15 cellular contexts compared by ENCODE assay signal in the genomic region with DNA sequence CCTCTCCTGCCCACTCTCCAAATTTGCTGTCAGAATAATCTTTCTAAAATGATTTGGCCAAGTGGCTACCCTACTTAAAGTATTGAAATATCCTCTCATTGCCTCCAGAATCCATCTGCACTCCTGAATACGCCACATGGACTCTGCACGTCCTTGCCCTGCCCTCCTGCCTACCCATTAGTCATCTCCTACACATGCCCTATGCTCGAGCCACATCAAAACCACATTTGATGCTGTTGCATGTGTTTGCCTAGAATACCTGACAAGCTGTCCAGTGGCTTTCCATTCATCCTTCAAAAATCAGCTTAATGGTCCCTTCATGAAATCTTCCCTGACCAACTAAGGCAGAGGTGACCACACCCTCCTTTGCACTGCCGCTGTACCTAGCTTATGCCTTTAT. TPM values are rescaled to one million over a fixed set of nuclear protein-coding genes. Genes with fewer than 3 reads are reported as not detected.
DNase-seq lines count a peak whose midpoint lies in the region; ATAC-seq, FAIRE-seq and TF ChIP-seq lines count a peak whose summit lies in the region.
"Had no signal": no experiment of that assay in that cellular context is flagged by ENCODE, and none has a peak within 500 bp of the region (broad histone marks: within the 10 kb centered on the region; RNA-seq: fewer than 3 reads in every experiment).

No MANE protein-coding gene starts in this region.

- TF ChIP-seq CTCF in CD14-positive monocyte (IDR thresholded peaks at IDR 0.05): no peak

- no peak overlapping the region for H3K4me3 Mint-ChIP-seq in CD14-positive monocyte
- no peak overlapping the region for H3K4me3 Mint-ChIP-seq in activated T-helper 1 cell treated with anti-CD3 and anti-CD28 coated beads, Interleukin-12 subunit alpha, Interleukin-12 subunit beta, Interleukin-2, Interleukin-4 antibody, amounts not matched to agents 30 ng/mL and 10 ng/mL and 1 ng/mL, durations not matched to agents 14 hours and 24 hours and 36 hours
- no peak overlapping the region for H3K4me3 Mint-ChIP-seq in memory B cell
- H3K4me3 Mint-ChIP-seq: activated naive CD4-positive, alpha-beta T cell treated with anti-CD3 and anti-CD28 coated beads, Interleukin-2, amount 10 ng/mL, durations not matched to agents 7 days and 5 days had no signal

- H3K27me3 Mint-ChIP-seq in CD14-positive monocyte (ENCODE audit: low read depth in 3 of 3): peaks cover 0 to 2% (median 0%) of the 10 kb centered on the region in 3 donors
- H3K27me3 Mint-ChIP-seq in activated T-helper 1 cell treated with anti-CD3 and anti-CD28 coated beads, Interleukin-12 subunit alpha, Interleukin-12 subunit beta, Interleukin-2, Interleukin-4 antibody, amounts not matched to agents 30 ng/mL and 10 ng/mL and 1 ng/mL, durations not matched to agents 14 hours and 24 hours and 36 hours (ENCODE audit: insufficient read depth): peaks cover 3% of the 10 kb centered on the region
- no peaks in the 10 kb centered on the region for H3K27me3 Mint-ChIP-seq in memory B cell
- H3K27me3 Mint-ChIP-seq: activated naive CD4-positive, alpha-beta T cell treated with anti-CD3 and anti-CD28 coated beads, Interleukin-2, amount 10 ng/mL, durations not matched to agents 7 days and 5 days had no signal

- H3K9me3 Mint-ChIP-seq in CD14-positive monocyte: no peaks in the 10 kb centered on the region
- no peaks in the 10 kb centered on the region for H3K9me3 Mint-ChIP-seq in activated T-helper 1 cell treated with anti-CD3 and anti-CD28 coated beads, Interleukin-12 subunit alpha, Interleukin-12 subunit beta, Interleukin-2, Interleukin-4 antibody, amounts not matched to agents 30 ng/mL and 10 ng/mL and 1 ng/mL, durations not matched to agents 14 hours and 24 hours and 36 hours
- H3K9me3 Mint-ChIP-seq in memory B cell: no peaks in the 10 kb centered on the region
- H3K9me3 Mint-ChIP-seq: activated naive CD4-positive, alpha-beta T cell treated with anti-CD3 and anti-CD28 coated beads, Interleukin-2, amount 10 ng/mL, durations not matched to agents 7 days and 5 days had no signal

- FAIRE-seq in GM12892 (lab: Jason Lieb, UNC): no peak

- H3K36me3 Mint-ChIP-seq in CD14-positive monocyte (peaks cover 15 to 20% of the 10 kb centered on the region in 2 donors), memory B cell (peaks cover 18% of the 10 kb centered on the region)
- H3K36me3 Mint-ChIP-seq in activated T-helper 1 cell treated with anti-CD3 and anti-CD28 coated beads, Interleukin-12 subunit alpha, Interleukin-12 subunit beta, Interleukin-2, Interleukin-4 antibody, amounts not matched to agents 30 ng/mL and 10 ng/mL and 1 ng/mL, durations not matched to agents 14 hours and 24 hours and 36 hours (ENCODE audit: low read depth): peaks cover 25% of the 10 kb centered on the region

- H3K27ac Mint-ChIP-seq in CD14-positive monocyte (peak overlapping the region in 5 of 7 donors; percentile 7 to 42 (median 10)), memory B cell (peak overlapping the region; percentile 42)
- peak overlapping the region; percentile 14 for H3K27ac Mint-ChIP-seq in activated T-helper 1 cell treated with anti-CD3 and anti-CD28 coated beads, Interleukin-12 subunit alpha, Interleukin-12 subunit beta, Interleukin-2, Interleukin-4 antibody, amounts not matched to agents 30 ng/mL and 10 ng/mL and 1 ng/mL, durations not matched to agents 14 hours and 24 hours and 36 hours
- H3K27ac Mint-ChIP-seq: activated naive CD4-positive, alpha-beta T cell treated with anti-CD3 and anti-CD28 coated beads, Interleukin-2, amount 10 ng/mL, durations not matched to agents 7 days and 5 days had no signal

- TF ChIP-seq POLR2A in GM12892 (IDR thresholded peaks at IDR 0.05; ENCODE audit: low read depth, low read length): no peak

- intact Hi-C loops in CD14-positive monocyte (cut with micrococcal nuclease): no loop called here
- intact Hi-C loops in activated T-helper 1 cell treated with anti-CD3 and anti-CD28 coated beads, Interleukin-12 subunit alpha, Interleukin-12 subunit beta, Interleukin-2, Interleukin-4 antibody, amounts not matched to agents 30 ng/mL and 10 ng/mL and 1 ng/mL, durations not matched to agents 14 hours and 24 hours and 36 hours (cut with micrococcal nuclease): no loop called here

- ATAC-seq in memory B cell (ENCODE audit: low read depth) (no peak), HG02884 (IDR thresholded peaks at IDR 0.05; ENCODE audit: unreplicated experiment) (no peak)
- ATAC-seq: psoas muscle had no signal

- no peak for DNase-seq in CD14-positive monocyte (ENCODE audit: low spot score)
- DNase-seq in HCEC 1CT: peak; percentile 29
- DNase-seq in activated T-helper 1 cell treated with anti-CD3 and anti-CD28 coated beads, Interleukin-12 subunit alpha, Interleukin-12 subunit beta, Interleukin-2, Interleukin-4 antibody, amounts not matched to agents 30 ng/mL and 10 ng/mL and 1 ng/mL, durations not matched to agents 14 hours and 24 hours and 36 hours (ENCODE audit: low spot score): no peak
- no peak for DNase-seq in memory B cell (ENCODE audit: low spot score in 2 of 2)
- no peak for DNase-seq in GM12892 (ENCODE audit: insufficient read length)
- no peak for DNase-seq in 8988T
- no peak for DNase-seq in NCI-H774 (lab: John Stamatoyannopoulos, UW)
- DNase-seq: activated CD4-positive, alpha-beta T cell treated with anti-CD3 and anti-CD28 coated beads for 48 hours; activated naive CD4-positive, alpha-beta T cell treated with anti-CD3 and anti-CD28 coated beads, Interleukin-2, amount 10 ng/mL, durations not matched to agents 7 days and 5 days; C1 segment of cervical spinal cord; NCI-H187; psoas muscle; stimulated activated CD4-positive, alpha-beta T cell treated with anti-CD3 and anti-CD28 coated beads, Interleukin-2, amount 100 ng/mL, for 48 hours; stimulated activated naive CD4-positive, alpha-beta T cell treated with Interleukin-2 at 50 U/mL for 16 hours had no signal

- H3K4me1 Mint-ChIP-seq in CD14-positive monocyte (peaks cover 20% of the 10 kb centered on the region), memory B cell (peaks cover 35% of the 10 kb centered on the region)
- H3K4me1 Mint-ChIP-seq in activated T-helper 1 cell treated with anti-CD3 and anti-CD28 coated beads, Interleukin-12 subunit alpha, Interleukin-12 subunit beta, Interleukin-2, Interleukin-4 antibody, amounts not matched to agents 30 ng/mL and 10 ng/mL and 1 ng/mL, durations not matched to agents 14 hours and 24 hours and 36 hours (ENCODE audit: low read depth): peaks cover 55% of the 10 kb centered on the region

RNA-seq across cellular contexts. Expression of gene VCPKMT, which starts 17.0 kb away (rescaled TPM):
- 1 to 10 TPM; 3.4 to 3.5 TPM for polyA plus RNA-seq in CD14-positive monocyte
- total RNA-seq in activated T-helper 1 cell treated with anti-CD3 and anti-CD28 coated beads, Interleukin-12 subunit alpha, Interleukin-12 subunit beta, Interleukin-2, Interleukin-4 antibody, amounts not matched to agents 30 ng/mL and 10 ng/mL and 1 ng/mL, durations not matched to agents 14 hours and 24 hours and 36 hours: 12.3 and 15.2 TPM in 2 replicates
- polyA plus RNA-seq in GM12892 (2012; ENCODE audit: missing spikeins): 10.9 TPM
